In genomic region chr7:4937411-4937810, GRCh38 we compare ENCODE assay signal across 28 cellular contexts. TPM values are rescaled to one million over a fixed set of nuclear protein-coding genes. Genes with fewer than 3 reads are reported as not detected.
"Had no signal": no experiment of that assay in that cellular context is flagged by ENCODE, and none has a peak within 500 bp of the region (broad histone marks: within the 10 kb centered on the region; RNA-seq: fewer than 3 reads in every experiment).

No MANE protein-coding gene starts in this region.

- ATAC-seq: effector memory CD8-positive, alpha-beta T cell; esophagus mucosa; gastrocnemius medialis; heart right ventricle; left cardiac atrium; left lung; left ventricle myocardium superior; lower lobe of right lung; mucosa of descending colon had no signal

- H3K4me3 ChIP-seq: colonic mucosa, esophagus squamous epithelium, gastrocnemius medialis, heart right ventricle, left lung, lower lobe of right lung, mucosa of descending colon had no signal

- H3K36me3 ChIP-seq: colonic mucosa, esophagus squamous epithelium, gastrocnemius medialis, heart right ventricle, left lung, lower lobe of right lung had no signal

- H3K4me1 ChIP-seq: colonic mucosa, esophagus squamous epithelium, gastrocnemius medialis, heart right ventricle, left lung, lower lobe of right lung had no signal

- H3K27ac ChIP-seq: colonic mucosa, epithelial cell of prostate, esophagus squamous epithelium, gastrocnemius medialis, heart right ventricle, left lung, lower lobe of right lung had no signal

- DNase-seq: colonic mucosa; cortex of kidney; effector CD8-positive, alpha-beta T cell; effector memory CD8-positive, alpha-beta T cell; endodermal cell; erythroblast; esophagus squamous epithelium; foreskin fibroblast; foreskin melanocyte; gastrocnemius medialis; glutamatergic neuron; heart right ventricle; hippocampal formation; left cardiac atrium; left lung; left ventricle myocardium superior; lower lobe of right lung; mesendoderm; mucosa of descending colon; naive B cell had no signal

- H3K9me3 ChIP-seq: colonic mucosa, esophagus squamous epithelium, gastrocnemius medialis, heart right ventricle, left lung, lower lobe of right lung, mucosa of descending colon had no signal

- H3K27me3 ChIP-seq: colonic mucosa, gastrocnemius medialis had no signal

RNA-seq across cellular contexts. Expression of gene MMD2, which starts 21.6 kb away (rescaled TPM):
- total RNA-seq: colonic mucosa, dermis microvascular lymphatic vessel endothelial cell, esophagus mucosa, esophagus squamous epithelium, gastrocnemius medialis, glomerular endothelial cell, heart right ventricle, kidney epithelial cell, left cardiac atrium, left lung, left ventricle myocardium superior, lower leg skin, lower lobe of right lung, lung microvascular endothelial cell, myocyte had no signal
